ENCODE assay signal across 8 cellular contexts in the genomic region with DNA sequence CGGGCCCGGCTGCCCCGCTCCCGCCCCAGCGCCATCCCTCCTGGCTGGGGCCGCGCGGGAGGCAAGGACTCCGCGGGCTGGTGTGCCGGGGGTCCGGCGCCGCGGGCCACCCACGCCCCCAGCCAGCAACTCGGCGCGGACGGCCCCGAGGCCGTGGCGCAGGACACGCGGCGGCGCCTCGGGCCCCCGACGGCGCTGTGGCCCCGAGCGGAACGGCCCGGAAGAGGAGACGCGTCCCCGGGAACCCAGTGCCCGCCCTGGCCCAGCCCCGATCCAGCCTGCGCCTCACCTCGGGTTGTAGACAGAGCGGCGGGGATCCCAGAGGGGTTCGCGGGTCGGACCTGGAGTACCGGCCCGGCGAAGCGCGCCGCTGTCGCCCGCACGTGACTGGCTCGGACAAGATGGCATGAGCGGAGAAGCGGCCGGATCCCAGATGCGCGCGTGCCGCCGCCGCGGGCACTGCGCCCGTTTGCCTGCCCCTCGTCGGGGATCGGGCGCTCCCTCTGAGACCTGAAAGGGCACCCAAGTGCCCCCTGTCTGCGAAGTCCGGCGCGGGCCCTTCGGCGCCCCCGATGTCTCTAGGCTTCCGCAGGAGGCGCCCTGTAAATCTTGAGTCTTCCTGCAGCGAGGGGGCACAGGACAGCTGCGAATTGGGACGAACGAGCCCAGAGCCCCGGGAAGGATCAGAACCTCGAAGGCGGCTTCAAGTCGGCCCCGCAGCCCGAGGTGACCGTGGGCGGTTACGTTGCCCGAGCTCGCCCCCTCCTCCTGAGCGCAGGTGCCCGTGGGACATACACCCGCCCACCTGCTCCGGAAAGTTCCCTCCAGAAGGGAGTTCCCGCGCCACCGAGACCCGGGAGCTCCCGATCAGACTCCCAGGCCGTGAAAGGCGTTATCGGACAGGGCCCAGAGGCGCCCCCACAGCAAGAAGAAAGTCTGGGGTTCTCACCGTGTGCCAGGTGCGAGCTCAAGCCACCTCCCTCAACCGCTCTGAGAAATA. TPM values are rescaled to one million over a fixed set of nuclear protein-coding genes. Genes with fewer than 3 reads are reported as not detected.
DNase-seq lines count a peak whose midpoint lies in the region; ATAC-seq and TF ChIP-seq lines count a peak whose summit lies in the region.

No MANE protein-coding gene starts in this region.

- H3K27ac ChIP-seq in skeletal muscle tissue (ENCODE audit: low read depth, low read length) = no peak overlapping the region

- no peaks in the 10 kb centered on the region for H3K27me3 ChIP-seq in BJ (ENCODE audit: control insufficient read depth, insufficient read depth, low read length)
- peaks cover 32% of the 10 kb centered on the region for H3K27me3 ChIP-seq in iPS-15b (ENCODE audit: control insufficient read depth, insufficient read depth, low read length)
- no peaks in the 10 kb centered on the region for H3K27me3 ChIP-seq in skeletal muscle tissue (ENCODE audit: control insufficient read depth in 3 of 3, insufficient read depth in 3 of 3, low read length in 3 of 3)

- H3K4me1 ChIP-seq in iPS-15b (ENCODE audit: control insufficient read depth, insufficient read depth, low read length) (no peaks in the 10 kb centered on the region), skeletal muscle tissue (ENCODE audit: control insufficient read depth in 3 of 3, insufficient read depth in 3 of 3, low read length in 3 of 3) (peaks cover 6 to 14% (median 8%) of the 10 kb centered on the region in 3 donors)

- DNase-seq in BJ (ENCODE audit: low read depth) (no peak), T-helper 1 cell (peak; percentile 39 to 68 (median 55)), astrocyte of the hippocampus (ENCODE audit: low read depth, low spot score) (peak; percentile 64), NCI-H128 (lab: John Stamatoyannopoulos, UW; ENCODE audit: unreplicated experiment) (no peak)

- POLR2A ChIA-PET in BJ (lab: Charles Lee) = no interaction called here

- H3K9ac ChIP-seq in iPS-15b (ENCODE audit: low read depth, low read length) = no peak overlapping the region
- peak overlapping the region in 2 of 3 donors; percentile 43 to 86 for H3K9ac ChIP-seq in skeletal muscle tissue (ENCODE audit: low read depth in 1 of 3, low read length in 3 of 3)

- peak; percentile 48 for TF ChIP-seq CTCF in BJ (IDR thresholded peaks at IDR 0.05; ENCODE audit: insufficient read depth, low read depth, low read length)

- ATAC-seq in GM19328 (IDR thresholded peaks at IDR 0.05; ENCODE audit: unreplicated experiment) (peak; percentile 22), HG03558 (IDR thresholded peaks at IDR 0.05; ENCODE audit: extremely low read depth, unreplicated experiment) (peak; percentile 27)

- H3K9me3 ChIP-seq in iPS-15b (ENCODE audit: control insufficient read depth, insufficient read depth, low read length) = no peaks in the 10 kb centered on the region
- H3K9me3 ChIP-seq in skeletal muscle tissue (ENCODE audit: control insufficient read depth in 3 of 3, low read length in 3 of 3) = no peaks in the 10 kb centered on the region

- H3K4me3 ChIP-seq in BJ (ENCODE audit: low read depth, low read length) (peak overlapping the region; percentile 71), iPS-15b (ENCODE audit: low read depth, low read length) (peak overlapping the region; percentile 64), skeletal muscle tissue (ENCODE audit: low read length in 3 of 3) (peak overlapping the region; percentile 48 to 75 (median 73))

- CTCF ChIA-PET in BJ (lab: Yijun Ruan, JAX) = interaction anchor here (0.6 to 1.1 kb wide), 3 partner anchors 11 to 590 kb away, joined by 3 read pairs; no protein-coding TSS in a partner anchor

- H3K36me3 ChIP-seq in BJ (ENCODE audit: control insufficient read depth, insufficient read depth, low read length) (no peaks in the 10 kb centered on the region), iPS-15b (ENCODE audit: control insufficient read depth, insufficient read depth, low read length) (no peaks in the 10 kb centered on the region), skeletal muscle tissue (ENCODE audit: control insufficient read depth in 3 of 3, insufficient read depth in 3 of 3, low read length in 3 of 3) (no peaks in the 10 kb centered on the region)

RNA-seq across cellular contexts. Expression of gene SFMBT1, which starts 0.6 kb away (rescaled TPM):
- 2.1 and 2.6 TPM in 2 replicates for polyA plus RNA-seq in BJ (2011; rRNA removed)
- polyA minus RNA-seq in BJ (2011; rRNA and poly(A)+ RNA removed) = 3.8 and 4.8 TPM in 2 replicates
- 11.0 TPM for total RNA-seq in skeletal muscle tissue

Comparison
In these comparisons a context has a peak if more than half of its experiments do, and no peak if none do; other contexts are left out.
1. DNase-seq: peak in T-helper 1 cell (5 of 5) and astrocyte of the hippocampus (single experiment); none in BJ (single experiment) and NCI-H128 (single experiment).
2. Peak in every context shown above with its lines, with median percentiles within 50 percentile points of each other: H3K4me3 ChIP-seq.